35 cellular contexts compared by ENCODE assay signal in the genomic region with DNA sequence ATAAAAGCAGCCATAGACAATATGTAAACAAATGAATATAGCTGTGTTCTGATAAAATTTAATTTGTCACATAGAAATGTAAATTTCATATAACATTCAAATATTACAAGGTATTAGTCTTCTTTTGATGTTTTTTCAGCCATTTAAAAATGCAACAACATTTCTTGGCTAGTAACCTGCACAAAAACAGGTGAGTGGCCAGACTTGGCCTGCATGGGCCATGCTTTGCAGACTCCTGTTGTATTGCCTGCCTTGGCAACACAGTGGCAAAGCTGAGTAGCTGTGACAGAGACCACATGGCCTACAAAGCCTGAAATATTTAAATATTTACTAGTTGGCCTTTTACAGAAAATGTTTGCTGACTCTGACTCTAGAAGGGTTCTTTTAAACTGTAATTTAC. TPM values are rescaled to one million over a fixed set of nuclear protein-coding genes. Genes with fewer than 3 reads are reported as not detected.
"Had no signal": no experiment of that assay in that cellular context is flagged by ENCODE, and none has a peak within 500 bp of the region (broad histone marks: within the 10 kb centered on the region; RNA-seq: fewer than 3 reads in every experiment).

No MANE protein-coding gene starts in this region.

- DNase-seq: activated B cell treated with CpG ODN at 0.5 μM for 24 hours; activated CD4-positive, alpha-beta memory T cell treated with anti-CD3 and anti-CD28 coated beads for 36 hours; activated CD4-positive, alpha-beta T cell treated with anti-CD3 and anti-CD28 coated beads for 48 hours; activated CD4-positive, alpha-beta T cell treated with anti-CD3 and anti-CD28 coated beads, Interleukin-2, amount 50 U/mL, for 1 hour; activated CD4-positive, alpha-beta T cell treated with anti-CD3 and anti-CD28 coated beads, Interleukin-2, amount 50 U/mL, for 4 hours; activated CD4-positive, CD25-positive, alpha-beta regulatory T cell treated with anti-CD3 and anti-CD28 coated beads, Interleukin-2, amount 50 U/mL, for 72 hours; activated CD8-positive, alpha-beta memory T cell treated with anti-CD3 and anti-CD28 coated beads, Interleukin-2, amount 50 U/mL, for 4 hours; activated CD8-positive, alpha-beta T cell treated with anti-CD3 and anti-CD28 coated beads for 36 hours; activated effector memory CD4-positive, alpha-beta T cell treated with anti-CD3 and anti-CD28 coated beads, Interleukin-2, amount 50 U/mL, for 16 hours; activated gamma-delta T cell treated with Interleukin-2 at 50 U/mL for 16 hours; activated naive CD4-positive, alpha-beta T cell; activated naive CD4-positive, alpha-beta T cell treated with anti-CD3 and anti-CD28 coated beads for 36 hours; activated naive CD4-positive, alpha-beta T cell treated with anti-CD3 and anti-CD28 coated beads, Interleukin-2, amount 50 U/mL, for 16 hours; activated naive CD8-positive, alpha-beta T cell treated with anti-CD3 and anti-CD28 coated beads for 36 hours; activated T-cell treated with anti-CD3 and anti-CD28 coated beads for 4 hours; activated T-cell treated with anti-CD3 and anti-CD28 coated beads, Interleukin-2, amount 50 U/mL, for 1 hour; activated T-cell treated with anti-CD3 and anti-CD28 coated beads, Interleukin-2, amount 50 U/mL, for 4 hours; activated T-cell treated with anti-CD3 and anti-CD28 coated beads, Interleukin-2, amount 50 U/mL, for 72 hours; adrenal gland; amniotic stem cell; aorta; body of pancreas; brain microvascular endothelial cell; central memory CD4-positive, alpha-beta T cell; T-helper 2 cell; T-helper 9 cell had no signal

- H3K9me3 Mint-ChIP-seq: activated B cell treated with CpG ODN at 0.5 μM for 24 hours; activated CD4-positive, alpha-beta memory T cell treated with anti-CD3 and anti-CD28 coated beads for 36 hours; activated CD8-positive, alpha-beta T cell treated with anti-CD3 and anti-CD28 coated beads for 36 hours; activated naive CD4-positive, alpha-beta T cell treated with anti-CD3 and anti-CD28 coated beads for 36 hours; activated naive CD4-positive, alpha-beta T cell treated with anti-CD3 and anti-CD28 coated beads, Interleukin-2, amount 50 U/mL, for 72 hours; activated naive CD8-positive, alpha-beta T cell treated with anti-CD3 and anti-CD28 coated beads for 36 hours; activated T-cell treated with anti-CD3 and anti-CD28 coated beads, Interleukin-2, amount 50 U/mL, for 4 hours; activated T-helper 1 cell treated with anti-CD3 and anti-CD28 coated beads, Interleukin-12 subunit alpha, Interleukin-12 subunit beta, Interleukin-2, Interleukin-4 antibody, amounts not matched to agents 30 ng/mL and 10 ng/mL and 1 ng/mL, durations not matched to agents 14 hours and 24 hours and 36 hours; activated T-helper 17 cell treated with anti-CD3 and anti-CD28 coated beads, Interleukin-2, amount 50 U/mL, for 72 hours; T-helper 1 cell treated with Interleukin-12 subunit alpha and Interleukin-12 subunit beta and Interleukin-4 antibody, amounts not matched to agents 30 μg/mL and 1 μg/mL, for 36 hours; T-helper 2 cell treated with Interferon-gamma antibody and Interleukin-4, amounts not matched to agents 5 μg/mL and 100 μg/mL, for 36 hours had no signal

- H3K9me3 ChIP-seq: adrenal gland, body of pancreas, breast epithelium had no signal

- H3K4me1 ChIP-seq: adrenal gland, body of pancreas, breast epithelium had no signal

- ATAC-seq: activated CD8-positive, alpha-beta T cell treated with anti-CD3 and anti-CD28 coated beads for 36 hours; activated naive CD4-positive, alpha-beta T cell treated with anti-CD3 and anti-CD28 coated beads, Interleukin-2, amount 50 U/mL, for 72 hours; activated T-cell treated with anti-CD3 and anti-CD28 coated beads, Interleukin-2, amount 50 U/mL, for 4 hours; activated T-cell treated with anti-CD3 and anti-CD28 coated beads, Interleukin-2, amount 50 U/mL, for 72 hours; activated T-helper 17 cell treated with anti-CD3 and anti-CD28 coated beads, Interleukin-2, amount 50 U/mL, for 72 hours; body of pancreas had no signal

- H3K27ac Mint-ChIP-seq: activated B cell treated with CpG ODN at 0.5 μM for 24 hours; activated CD4-positive, alpha-beta memory T cell treated with anti-CD3 and anti-CD28 coated beads for 36 hours; activated CD8-positive, alpha-beta T cell treated with anti-CD3 and anti-CD28 coated beads for 36 hours; activated naive CD4-positive, alpha-beta T cell treated with anti-CD3 and anti-CD28 coated beads for 36 hours; activated naive CD4-positive, alpha-beta T cell treated with anti-CD3 and anti-CD28 coated beads, Interleukin-2, amount 50 U/mL, for 72 hours; activated naive CD8-positive, alpha-beta T cell treated with anti-CD3 and anti-CD28 coated beads for 36 hours; activated T-cell treated with anti-CD3 and anti-CD28 coated beads, Interleukin-2, amount 50 U/mL, for 72 hours; activated T-helper 1 cell treated with anti-CD3 and anti-CD28 coated beads, Interleukin-12 subunit alpha, Interleukin-12 subunit beta, Interleukin-2, Interleukin-4 antibody, amounts not matched to agents 30 ng/mL and 10 ng/mL and 1 ng/mL, durations not matched to agents 14 hours and 24 hours and 36 hours; activated T-helper 17 cell treated with anti-CD3 and anti-CD28 coated beads, Interleukin-2, amount 50 U/mL, for 72 hours; T-helper 1 cell treated with Interleukin-12 subunit alpha and Interleukin-12 subunit beta and Interleukin-4 antibody, amounts not matched to agents 30 μg/mL and 1 μg/mL, for 36 hours; T-helper 2 cell treated with Interferon-gamma antibody and Interleukin-4, amounts not matched to agents 5 μg/mL and 100 μg/mL, for 36 hours had no signal

- H3K27ac ChIP-seq: adrenal gland, body of pancreas, brain microvascular endothelial cell, breast epithelium, VCaP had no signal

- H3K36me3 Mint-ChIP-seq: activated CD4-positive, alpha-beta memory T cell treated with anti-CD3 and anti-CD28 coated beads for 36 hours; activated naive CD8-positive, alpha-beta T cell treated with anti-CD3 and anti-CD28 coated beads for 36 hours had no signal

- H3K36me3 ChIP-seq: adrenal gland, brain microvascular endothelial cell, breast epithelium had no signal

- H3K4me3 Mint-ChIP-seq: activated B cell treated with CpG ODN at 0.5 μM for 24 hours; activated CD4-positive, alpha-beta memory T cell treated with anti-CD3 and anti-CD28 coated beads for 36 hours; activated CD8-positive, alpha-beta T cell treated with anti-CD3 and anti-CD28 coated beads for 36 hours; activated naive CD4-positive, alpha-beta T cell treated with anti-CD3 and anti-CD28 coated beads for 36 hours; activated naive CD8-positive, alpha-beta T cell treated with anti-CD3 and anti-CD28 coated beads for 36 hours; activated T-cell treated with anti-CD3 and anti-CD28 coated beads, Interleukin-2, amount 50 U/mL, for 4 hours; activated T-cell treated with anti-CD3 and anti-CD28 coated beads, Interleukin-2, amount 50 U/mL, for 72 hours; activated T-helper 1 cell treated with anti-CD3 and anti-CD28 coated beads, Interleukin-12 subunit alpha, Interleukin-12 subunit beta, Interleukin-2, Interleukin-4 antibody, amounts not matched to agents 30 ng/mL and 10 ng/mL and 1 ng/mL, durations not matched to agents 14 hours and 24 hours and 36 hours; activated T-helper 17 cell treated with anti-CD3 and anti-CD28 coated beads, Interleukin-2, amount 50 U/mL, for 72 hours; T-helper 1 cell treated with Interleukin-12 subunit alpha and Interleukin-12 subunit beta and Interleukin-4 antibody, amounts not matched to agents 30 μg/mL and 1 μg/mL, for 36 hours; T-helper 2 cell treated with Interferon-gamma antibody and Interleukin-4, amounts not matched to agents 5 μg/mL and 100 μg/mL, for 36 hours had no signal

- H3K4me1 Mint-ChIP-seq: activated B cell treated with CpG ODN at 0.5 μM for 24 hours; activated naive CD8-positive, alpha-beta T cell treated with anti-CD3 and anti-CD28 coated beads for 36 hours; activated T-helper 17 cell treated with anti-CD3 and anti-CD28 coated beads, Interleukin-2, amount 50 U/mL, for 72 hours had no signal

- H3K27me3 ChIP-seq: body of pancreas had no signal

- H3K4me3 ChIP-seq: adrenal gland, body of pancreas, breast epithelium had no signal

RNA-seq across cellular contexts. Expression of a gene that starts 13.5 kb away (rescaled TPM):
- total RNA-seq: activated CD8-positive, alpha-beta memory T cell treated with anti-CD3 and anti-CD28 coated beads for 36 hours; activated CD8-positive, alpha-beta T cell treated with anti-CD3 and anti-CD28 coated beads for 36 hours; activated naive CD4-positive, alpha-beta T cell treated with anti-CD3 and anti-CD28 coated beads for 36 hours; activated naive CD4-positive, alpha-beta T cell treated with anti-CD3 and anti-CD28 coated beads, Interleukin-2, amount 50 U/mL, for 72 hours; aorta; body of pancreas; cerebellum had no signal
